In genomic region chr18:9441061-9441460, GRCh38 we compare ENCODE assay signal across 23 cellular contexts.
"Had no signal": no experiment of that assay in that cellular context is flagged by ENCODE, and none has a peak within 500 bp of the region (broad histone marks: within the 10 kb centered on the region; RNA-seq: fewer than 3 reads in every experiment).

No MANE protein-coding gene starts in this region.

- H3K4me1 ChIP-seq: adrenal gland, colonic mucosa had no signal

- H3K27me3 ChIP-seq: adrenal gland, colonic mucosa had no signal

- H3K4me3 ChIP-seq: adrenal gland, colonic mucosa had no signal

- H3K9me3 Mint-ChIP-seq: activated CD4-positive, alpha-beta memory T cell treated with anti-CD3 and anti-CD28 coated beads, Interleukin-2, amount 10 ng/mL, durations not matched to agents 7 days and 5 days; activated naive CD4-positive, alpha-beta T cell treated with anti-CD3 and anti-CD28 coated beads, Interleukin-2, amount 10 ng/mL, durations not matched to agents 7 days and 5 days; activated naive CD8-positive, alpha-beta T cell treated with anti-CD3 and anti-CD28 coated beads, Interleukin-2, amount 10 ng/mL, durations not matched to agents 7 days and 5 days; activated T-helper 2 cell treated with anti-CD3 and anti-CD28 coated beads, Interferon-gamma antibody, Interleukin-2, Interleukin-4, amounts not matched to agents 10 μg/mL and 5 μg/mL and 100 μg/mL, durations not matched to agents 14 hours and 24 hours and 36 hours had no signal

- H3K4me3 Mint-ChIP-seq: activated CD4-positive, alpha-beta memory T cell treated with anti-CD3 and anti-CD28 coated beads, Interleukin-2, amount 10 ng/mL, durations not matched to agents 7 days and 5 days; activated CD4-positive, alpha-beta T cell treated with anti-CD3 and anti-CD28 coated beads for 36 hours; activated naive CD4-positive, alpha-beta T cell treated with anti-CD3 and anti-CD28 coated beads, Interleukin-2, amount 10 ng/mL, durations not matched to agents 7 days and 5 days; activated naive CD8-positive, alpha-beta T cell treated with anti-CD3 and anti-CD28 coated beads, Interleukin-2, amount 10 ng/mL, durations not matched to agents 7 days and 5 days had no signal

- ATAC-seq: activated CD4-positive, alpha-beta T cell treated with anti-CD3 and anti-CD28 coated beads for 36 hours; PC-3 had no signal

- H3K36me3 ChIP-seq: adrenal gland, colonic mucosa had no signal

- H3K27ac ChIP-seq: adrenal gland, colonic mucosa, VCaP had no signal

- DNase-seq: activated CD4-positive, alpha-beta memory T cell treated with anti-CD3 and anti-CD28 coated beads, Interleukin-2, amount 10 ng/mL, durations not matched to agents 7 days and 5 days; activated CD4-positive, alpha-beta T cell treated with anti-CD3 and anti-CD28 coated beads for 36 hours; activated CD4-positive, alpha-beta T cell treated with anti-CD3 and anti-CD28 coated beads, Interleukin-2, amount 50 U/mL, for 1 hour; activated CD4-positive, CD25-positive, alpha-beta regulatory T cell; activated gamma-delta T cell treated with Interleukin-2 at 50 U/mL for 16 hours; activated naive CD4-positive, alpha-beta T cell treated with anti-CD3 and anti-CD28 coated beads, Interleukin-2, amount 10 ng/mL, durations not matched to agents 7 days and 5 days; activated naive CD8-positive, alpha-beta T cell treated with anti-CD3 and anti-CD28 coated beads, Interleukin-2, amount 10 ng/mL, durations not matched to agents 7 days and 5 days; activated T-cell treated with anti-CD3 and anti-CD28 coated beads for 4 hours; activated T-cell treated with anti-CD3 and anti-CD28 coated beads, Interleukin-2, amount 50 U/mL, for 48 hours; adrenal gland; anterior cingulate cortex; colonic mucosa; NCI-H1092 treated with DMSO at 0.1 percent for 48 hours; NCI-H1417 treated with DMSO at 0.1 percent for 48 hours; NCI-H1694; NCI-H2029 treated with DMSO at 0.1 percent for 48 hours; NCI-H446; NCI-H524; PC-3; SHP77 treated with DMSO at 0.1 percent for 48 hours; T-helper 1 cell had no signal

- H3K27ac Mint-ChIP-seq: activated CD4-positive, alpha-beta memory T cell treated with anti-CD3 and anti-CD28 coated beads, Interleukin-2, amount 10 ng/mL, durations not matched to agents 7 days and 5 days; activated CD4-positive, alpha-beta T cell treated with anti-CD3 and anti-CD28 coated beads for 36 hours; activated naive CD4-positive, alpha-beta T cell treated with anti-CD3 and anti-CD28 coated beads, Interleukin-2, amount 10 ng/mL, durations not matched to agents 7 days and 5 days; activated naive CD8-positive, alpha-beta T cell treated with anti-CD3 and anti-CD28 coated beads, Interleukin-2, amount 10 ng/mL, durations not matched to agents 7 days and 5 days; activated T-helper 2 cell treated with anti-CD3 and anti-CD28 coated beads, Interferon-gamma antibody, Interleukin-2, Interleukin-4, amounts not matched to agents 10 μg/mL and 5 μg/mL and 100 μg/mL, durations not matched to agents 14 hours and 24 hours and 36 hours had no signal

- H3K27me3 Mint-ChIP-seq: activated CD4-positive, alpha-beta T cell treated with anti-CD3 and anti-CD28 coated beads for 36 hours had no signal

- H3K36me3 Mint-ChIP-seq: activated naive CD4-positive, alpha-beta T cell treated with anti-CD3 and anti-CD28 coated beads, Interleukin-2, amount 10 ng/mL, durations not matched to agents 7 days and 5 days; activated naive CD8-positive, alpha-beta T cell treated with anti-CD3 and anti-CD28 coated beads, Interleukin-2, amount 10 ng/mL, durations not matched to agents 7 days and 5 days had no signal

- H3K4me1 Mint-ChIP-seq: activated CD4-positive, alpha-beta memory T cell treated with anti-CD3 and anti-CD28 coated beads, Interleukin-2, amount 10 ng/mL, durations not matched to agents 7 days and 5 days; activated CD4-positive, alpha-beta T cell treated with anti-CD3 and anti-CD28 coated beads for 36 hours; activated naive CD4-positive, alpha-beta T cell treated with anti-CD3 and anti-CD28 coated beads, Interleukin-2, amount 10 ng/mL, durations not matched to agents 7 days and 5 days; activated naive CD8-positive, alpha-beta T cell treated with anti-CD3 and anti-CD28 coated beads, Interleukin-2, amount 10 ng/mL, durations not matched to agents 7 days and 5 days had no signal

- H3K9me3 ChIP-seq: adrenal gland, colonic mucosa had no signal
